10 cellular contexts compared by ENCODE assay signal in the genomic region with DNA sequence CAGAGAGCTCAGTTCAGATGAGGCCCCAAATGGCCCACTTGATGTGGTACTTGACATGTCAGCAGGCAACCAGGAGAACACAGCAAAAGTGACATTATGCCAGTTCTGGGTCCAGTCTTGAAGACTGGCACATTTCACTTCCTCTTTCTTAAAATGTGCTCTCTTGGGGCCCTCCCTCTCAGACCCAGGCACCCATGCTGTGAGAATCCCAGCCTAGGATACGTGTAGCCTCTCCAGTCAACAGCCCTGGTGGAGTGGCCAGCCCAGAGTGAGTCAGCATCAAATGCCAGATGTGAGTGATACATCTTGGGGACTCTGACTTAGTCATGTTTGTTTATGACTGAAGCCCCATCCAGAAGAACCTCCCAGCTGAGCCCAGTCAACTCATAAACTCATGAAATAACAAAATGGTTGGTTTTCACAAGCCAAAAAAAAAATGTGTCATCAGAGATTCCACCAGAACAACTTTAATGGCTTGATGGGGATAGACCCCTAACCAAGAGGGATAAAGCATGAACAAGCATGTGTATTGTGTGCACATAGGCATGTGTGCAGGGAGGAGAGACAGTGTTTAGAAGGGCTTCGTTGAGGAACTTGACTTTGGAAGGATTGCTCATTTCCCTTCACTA.
A peak's percentile ranks its signal among the peaks of the same experiment; 100 is the strongest.
DNase-seq lines count a peak whose midpoint lies in the region; ATAC-seq and TF ChIP-seq lines count a peak whose summit lies in the region.
"Had no signal": no experiment of that assay in that cellular context is flagged by ENCODE, and none has a peak within 500 bp of the region (broad histone marks: within the 10 kb centered on the region; RNA-seq: fewer than 3 reads in every experiment).

No MANE protein-coding gene starts in this region.

- CTCF ChIA-PET in activated CD4-positive, alpha-beta T cell treated with anti-CD3 and anti-CD28 coated beads for 36 hours (lab: Charles Lee), result no interaction called here

- no peak overlapping the region for H3K4me3 Mint-ChIP-seq in activated CD4-positive, alpha-beta T cell treated with anti-CD3 and anti-CD28 coated beads for 36 hours
- H3K4me3 Mint-ChIP-seq in activated naive CD4-positive, alpha-beta T cell treated with anti-CD3 and anti-CD28 coated beads, Interleukin-2, amount 50 U/mL, for 24 hours, result peak overlapping the region; percentile 42

- peaks cover 34% of the 10 kb centered on the region for H3K27me3 ChIP-seq in osteoblast (ENCODE audit: insufficient read depth, low read length)
- H3K27me3 ChIP-seq: gastroesophageal sphincter had no signal

- H3K4me1 ChIP-seq in osteoblast (ENCODE audit: insufficient read depth, low read length), result peaks cover 17% of the 10 kb centered on the region

- H3K4me2 ChIP-seq in osteoblast (ENCODE audit: insufficient read depth, low read length), result no peak overlapping the region

- peaks cover 14% of the 10 kb centered on the region for H3K9me3 ChIP-seq in osteoblast (ENCODE audit: low read depth, low read length)

- H3K36me3 Mint-ChIP-seq in activated CD4-positive, alpha-beta T cell treated with anti-CD3 and anti-CD28 coated beads for 36 hours (ENCODE audit: low read depth), result peaks cover 12% of the 10 kb centered on the region
- peaks cover 9% of the 10 kb centered on the region for H3K36me3 Mint-ChIP-seq in activated naive CD4-positive, alpha-beta T cell treated with anti-CD3 and anti-CD28 coated beads, Interleukin-2, amount 50 U/mL, for 24 hours

- H4K20me1 ChIP-seq in osteoblast (ENCODE audit: insufficient read depth, low read length), result peaks cover 3% of the 10 kb centered on the region

- no peak overlapping the region for H3K4me3 ChIP-seq in osteoblast (ENCODE audit: insufficient read depth, low read length)
- H3K4me3 ChIP-seq: gastroesophageal sphincter had no signal

- intact Hi-C loops in activated CD4-positive, alpha-beta T cell treated with anti-CD3 and anti-CD28 coated beads for 36 hours (cut with DNase I, micrococcal nuclease), result no loop called here

- H3K27ac ChIP-seq in osteoblast (ENCODE audit: low read depth, low read length), result no peak overlapping the region
- H3K27ac ChIP-seq: gastroesophageal sphincter had no signal

- H2AFZ ChIP-seq in osteoblast (ENCODE audit: low read length), result no peak overlapping the region

- POLR2A ChIA-PET in activated CD4-positive, alpha-beta T cell treated with anti-CD3 and anti-CD28 coated beads for 36 hours (lab: Charles Lee), result no interaction called here

- peak; percentile 83 for ATAC-seq in activated CD4-positive, alpha-beta T cell treated with anti-CD3 and anti-CD28 coated beads for 36 hours
- no peak for ATAC-seq in HG02981 (IDR thresholded peaks at IDR 0.05; ENCODE audit: unreplicated experiment)
- no peak for ATAC-seq in HG02885 (IDR thresholded peaks at IDR 0.05; ENCODE audit: poor library complexity, unreplicated experiment)
- no peak for ATAC-seq in HG02870 (IDR thresholded peaks at IDR 0.05; ENCODE audit: unreplicated experiment)
- ATAC-seq: gastroesophageal sphincter had no signal

- peaks cover 69% of the 10 kb centered on the region for H3K4me1 Mint-ChIP-seq in activated CD4-positive, alpha-beta T cell treated with anti-CD3 and anti-CD28 coated beads for 36 hours
- peaks cover 90% of the 10 kb centered on the region for H3K4me1 Mint-ChIP-seq in activated naive CD4-positive, alpha-beta T cell treated with anti-CD3 and anti-CD28 coated beads, Interleukin-2, amount 50 U/mL, for 24 hours

- no peaks in the 10 kb centered on the region for H3K36me3 ChIP-seq in osteoblast (ENCODE audit: insufficient read depth, low read length)
- H3K36me3 ChIP-seq: gastroesophageal sphincter had no signal

- no peak overlapping the region for H3K27ac Mint-ChIP-seq in activated CD4-positive, alpha-beta T cell treated with anti-CD3 and anti-CD28 coated beads for 36 hours
- no peak overlapping the region for H3K27ac Mint-ChIP-seq in activated naive CD4-positive, alpha-beta T cell treated with anti-CD3 and anti-CD28 coated beads, Interleukin-2, amount 50 U/mL, for 24 hours

- peaks cover 2% of the 10 kb centered on the region for H3K27me3 Mint-ChIP-seq in activated CD4-positive, alpha-beta T cell treated with anti-CD3 and anti-CD28 coated beads for 36 hours
- H3K27me3 Mint-ChIP-seq in activated naive CD4-positive, alpha-beta T cell treated with anti-CD3 and anti-CD28 coated beads, Interleukin-2, amount 50 U/mL, for 24 hours, result no peaks in the 10 kb centered on the region

- DNase-seq in activated CD4-positive, alpha-beta T cell treated with anti-CD3 and anti-CD28 coated beads for 36 hours, result peak; percentile 65
- no peak for DNase-seq in activated CD4-positive, alpha-beta T cell treated with anti-CD3 and anti-CD28 coated beads, Interleukin-2, amount 50 U/mL, for 4 hours
- DNase-seq in LHCN-M2 (ENCODE audit: low read depth), result peak; percentile 44
- DNase-seq in osteoblast (ENCODE audit: insufficient read length, low spot score, missing footprints), result peak; percentile 87
- DNase-seq: activated CD4-positive, alpha-beta T cell treated with anti-CD3 and anti-CD28 coated beads, Interleukin-2, amount 50 U/mL, for 1 hour had no signal

- H3K79me2 ChIP-seq in osteoblast (ENCODE audit: insufficient read depth, low read length), result no peaks in the 10 kb centered on the region

- TF ChIP-seq CTCF in osteoblast (IDR thresholded peaks at IDR 0.05; ENCODE audit: extremely low read depth, low read depth, low read length), result no peak

- H3K9me3 Mint-ChIP-seq in activated CD4-positive, alpha-beta T cell treated with anti-CD3 and anti-CD28 coated beads for 36 hours (ENCODE audit: low read depth), result peaks cover 10% of the 10 kb centered on the region
- H3K9me3 Mint-ChIP-seq in activated naive CD4-positive, alpha-beta T cell treated with anti-CD3 and anti-CD28 coated beads, Interleukin-2, amount 50 U/mL, for 24 hours, result peaks cover 11% of the 10 kb centered on the region

Comparison
In these comparisons a context has a peak if more than half of its experiments do, and no peak if none do; other contexts are left out.
1. DNase-seq: peak in activated CD4-positive, alpha-beta T cell treated with anti-CD3 and anti-CD28 coated beads for 36 hours (single experiment), LHCN-M2 (single experiment) and osteoblast (single experiment); none in activated CD4-positive, alpha-beta T cell treated with anti-CD3 and anti-CD28 coated beads, Interleukin-2, amount 50 U/mL, for 4 hours (0 of 2).